ENCODE assay signal across 20 cellular contexts in genomic region chr2:85187069-85187468, GRCh38.
"Had no signal": no experiment of that assay in that cellular context is flagged by ENCODE, and none has a peak within 500 bp of the region (broad histone marks: within the 10 kb centered on the region; RNA-seq: fewer than 3 reads in every experiment).

No MANE protein-coding gene starts in this region.

- H3K9me3 Mint-ChIP-seq: stimulated activated effector memory CD8-positive, alpha-beta T cell treated with anti-CD3 and anti-CD28 coated beads, Interleukin-12 subunit alpha, Interleukin-12 subunit beta, amount 100 ng/mL, for 72 hours had no signal

- H3K4me3 ChIP-seq: colonic mucosa, hepatocyte, sigmoid colon, testis, tibial nerve, upper lobe of right lung had no signal

- FAIRE-seq: islet of Langerhans, small intestine had no signal

- H3K36me3 Mint-ChIP-seq: naive B cell; stimulated activated effector memory CD8-positive, alpha-beta T cell treated with anti-CD3 and anti-CD28 coated beads, Interleukin-12 subunit alpha, Interleukin-12 subunit beta, amount 100 ng/mL, for 72 hours had no signal

- H3K27ac ChIP-seq: colonic mucosa, hepatocyte, sigmoid colon, testis, tibial nerve, upper lobe of right lung had no signal

- H3K36me3 ChIP-seq: colonic mucosa, sigmoid colon, tibial nerve, upper lobe of right lung had no signal

- H3K27ac Mint-ChIP-seq: stimulated activated effector memory CD8-positive, alpha-beta T cell treated with anti-CD3 and anti-CD28 coated beads, Interleukin-12 subunit alpha, Interleukin-12 subunit beta, amount 100 ng/mL, for 72 hours had no signal

- H3K27me3 ChIP-seq: colonic mucosa, hepatocyte, sigmoid colon, testis, tibial nerve, upper lobe of right lung had no signal

- H3K4me3 Mint-ChIP-seq: naive B cell; stimulated activated effector memory CD8-positive, alpha-beta T cell treated with anti-CD3 and anti-CD28 coated beads, Interleukin-12 subunit alpha, Interleukin-12 subunit beta, amount 100 ng/mL, for 72 hours had no signal

- H3K4me1 Mint-ChIP-seq: stimulated activated effector memory CD8-positive, alpha-beta T cell treated with anti-CD3 and anti-CD28 coated beads, Interleukin-12 subunit alpha, Interleukin-12 subunit beta, amount 100 ng/mL, for 72 hours had no signal

- H3K4me2 ChIP-seq: hepatocyte had no signal

- DNase-seq: caudate nucleus; colonic mucosa; dermis blood vessel endothelial cell; erythroblast; foreskin melanocyte; head of caudate nucleus; kidney glomerular epithelial cell; mesendoderm; naive B cell; occipital lobe; sigmoid colon; small intestine; stimulated activated CD4-positive, alpha-beta T cell treated with anti-CD3 and anti-CD28 coated beads, Interleukin-2, amount 100 ng/mL, for 48 hours; stimulated activated naive CD8-positive, alpha-beta T cell treated with anti-CD3 and anti-CD28 coated beads, Interleukin-15, Interleukin-2, amounts not matched to agents 100 U/mL and 50 U/mL, for 24 hours; testis; upper lobe of right lung had no signal

- H3K4me1 ChIP-seq: colonic mucosa, testis had no signal

- H3K9me3 ChIP-seq: colonic mucosa, sigmoid colon, testis, tibial nerve, upper lobe of right lung had no signal

- H2AFZ ChIP-seq: hepatocyte had no signal
